In the genomic region with DNA sequence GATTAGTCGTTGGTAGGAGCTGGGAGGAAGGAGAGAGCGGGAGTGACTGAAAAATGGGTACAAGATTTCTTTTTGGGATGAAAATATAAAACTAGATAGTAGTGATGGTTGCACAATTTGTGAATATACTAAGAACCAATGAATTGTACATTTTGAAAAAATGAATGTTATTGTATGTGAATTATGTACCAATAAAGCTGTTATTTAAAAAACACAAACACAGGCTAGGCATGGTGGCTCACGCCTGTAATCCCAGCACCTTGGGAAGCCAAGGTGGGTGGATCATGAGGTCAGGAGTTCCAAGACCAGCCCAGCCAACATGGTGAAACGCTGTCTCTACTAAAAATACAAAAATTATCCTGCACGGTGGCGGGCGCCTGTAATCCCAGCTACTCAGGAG, we compare ENCODE assay signal across 26 cellular contexts.
"Had no signal": no experiment of that assay in that cellular context is flagged by ENCODE, and none has a peak within 500 bp of the region (broad histone marks: within the 10 kb centered on the region; RNA-seq: fewer than 3 reads in every experiment).

No MANE protein-coding gene starts in this region.

- H3K9me3 ChIP-seq: esophagus muscularis mucosa, gastroesophageal sphincter, heart left ventricle, lower lobe of right lung, mucosa of descending colon had no signal

- H3K27me3 ChIP-seq: dorsolateral prefrontal cortex, esophagus muscularis mucosa, foreskin keratinocyte, gastroesophageal sphincter, heart left ventricle, hepatocyte had no signal

- H3K4me2 ChIP-seq: hepatocyte had no signal

- H3K27ac Mint-ChIP-seq: immature natural killer cell, mesothelial cell of epicardium, naive B cell had no signal

- H3K36me3 ChIP-seq: esophagus muscularis mucosa, gastroesophageal sphincter, heart left ventricle, lower lobe of right lung had no signal

- H3K4me3 Mint-ChIP-seq: immature natural killer cell; mesothelial cell of epicardium; naive B cell; naive thymus-derived CD8-positive, alpha-beta T cell had no signal

- H3K9me3 Mint-ChIP-seq: immature natural killer cell; naive thymus-derived CD8-positive, alpha-beta T cell had no signal

- ATAC-seq: foreskin keratinocyte; gastroesophageal sphincter; heart left ventricle; left colon; left lobe of liver; left ventricle myocardium superior; lower lobe of right lung; mucosa of descending colon; naive thymus-derived CD8-positive, alpha-beta T cell had no signal

- H3K27ac ChIP-seq: coronary artery, dorsolateral prefrontal cortex, esophagus muscularis mucosa, foreskin keratinocyte, gastroesophageal sphincter, hepatocyte, lower lobe of right lung had no signal

- FAIRE-seq: endothelial cell of umbilical vein, frontal cortex, kidney had no signal

- H3K36me3 Mint-ChIP-seq: immature natural killer cell; naive thymus-derived CD8-positive, alpha-beta T cell had no signal

- H3K4me3 ChIP-seq: coronary artery, dorsolateral prefrontal cortex, esophagus muscularis mucosa, gastroesophageal sphincter, heart left ventricle, hepatocyte, lower lobe of right lung, mucosa of descending colon had no signal

- DNase-seq: dermis blood vessel endothelial cell; dorsolateral prefrontal cortex; effector CD4-positive, alpha-beta T cell; effector memory CD4-positive, alpha-beta T cell; foreskin keratinocyte; heart left ventricle; hypothalamus; immature natural killer cell; islet precursor cell; kidney; kidney glomerular epithelial cell; left colon; left ventricle myocardium superior; lower lobe of right lung; mesenchymal stem cell; mucosa of descending colon; naive B cell; naive thymus-derived CD8-positive, alpha-beta T cell had no signal

- H2AFZ ChIP-seq: hepatocyte had no signal
